ENCODE assay signal across 11 cellular contexts in the genomic region with DNA sequence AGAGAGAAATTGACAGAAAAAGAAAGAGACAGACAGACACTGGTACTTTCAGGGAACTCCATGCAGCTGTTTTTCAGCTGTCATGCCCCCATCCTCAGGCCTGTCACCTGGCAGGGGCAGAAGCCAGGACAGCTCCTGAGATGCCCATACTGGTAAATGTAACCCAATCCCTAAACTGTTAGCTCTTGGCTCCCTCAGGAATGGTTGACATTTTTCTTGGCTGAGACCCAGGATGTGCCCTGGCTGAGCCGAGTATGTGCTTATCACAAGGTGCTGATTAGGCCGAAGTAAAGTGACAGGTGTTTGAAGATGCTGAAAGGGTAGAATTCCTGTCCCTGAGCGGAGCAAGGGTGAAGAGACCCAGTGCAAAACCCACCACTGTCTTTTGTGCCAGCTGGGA. TPM values are rescaled to one million over a fixed set of nuclear protein-coding genes. Genes with fewer than 3 reads are reported as not detected.
DNase-seq lines count a peak whose midpoint lies in the region; ATAC-seq and TF ChIP-seq lines count a peak whose summit lies in the region.
"Had no signal": no experiment of that assay in that cellular context is flagged by ENCODE, and none has a peak within 500 bp of the region (broad histone marks: within the 10 kb centered on the region; RNA-seq: fewer than 3 reads in every experiment).

No MANE protein-coding gene starts in this region.

- H3K27ac ChIP-seq in endodermal cell (ENCODE audit: low read depth, low read length), result no peak overlapping the region
- H3K27ac ChIP-seq in aorta (ENCODE audit: low read depth in 1 of 2, low read length in 2 of 2), result no peak overlapping the region

- H3K9me3 ChIP-seq in endodermal cell (ENCODE audit: control insufficient read depth, low read length) (no peaks in the 10 kb centered on the region), aorta (ENCODE audit: control insufficient read depth, low read length) (no peaks in the 10 kb centered on the region)

- H3K9ac ChIP-seq in endodermal cell (ENCODE audit: extremely low read depth, low read length, poor library complexity, severe bottlenecking), result no peak overlapping the region

- WGBS in endodermal cell (ENCODE audit: insufficient coverage in 1 of 2, insufficient read length in 1 of 2), 2 experiments, result 63 to 81% methylated on average over 3 of the region's 3 CpGs
- 14 to 16% methylated on average over 3 of the region's 3 CpGs for WGBS in aorta, 2 donors

- peak; percentile 76 for DNase-seq in DMS79 treated with DMSO at 0.1 percent for 48 hours (lab: John Stamatoyannopoulos, UW)
- DNase-seq in NCI-H345 (lab: John Stamatoyannopoulos, UW), result peak; percentile 23
- DNase-seq in endodermal cell, result peak; percentile 62
- no peak for DNase-seq in nephron progenitor cell
- DNase-seq in activated T-helper 1 cell treated with anti-CD3 and anti-CD28 coated beads, Interleukin-12 subunit alpha, Interleukin-12 subunit beta, Interleukin-2, Interleukin-4 antibody, amounts not matched to agents 30 ng/mL and 10 ng/mL and 1 ng/mL, durations not matched to agents 14 hours and 24 hours and 36 hours (ENCODE audit: low spot score), result no peak
- no peak for DNase-seq in UCSD-AML1 (lab: John Stamatoyannopoulos, UW; ENCODE audit: unreplicated experiment)
- DNase-seq in aorta, result no peak
- DNase-seq: anterior cingulate cortex, NCI-H1436 had no signal

- H3K27me3 Mint-ChIP-seq in endodermal cell (ENCODE audit: insufficient read depth), result no peaks in the 10 kb centered on the region
- H3K27me3 Mint-ChIP-seq in nephron progenitor cell (ENCODE audit: low read depth, poor library complexity), result peaks cover 4% of the 10 kb centered on the region
- no peaks in the 10 kb centered on the region for H3K27me3 Mint-ChIP-seq in activated T-helper 1 cell treated with anti-CD3 and anti-CD28 coated beads, Interleukin-12 subunit alpha, Interleukin-12 subunit beta, Interleukin-2, Interleukin-4 antibody, amounts not matched to agents 30 ng/mL and 10 ng/mL and 1 ng/mL, durations not matched to agents 14 hours and 24 hours and 36 hours (ENCODE audit: insufficient read depth)

- TF ChIP-seq CTCF in endodermal cell (conservative IDR thresholded peaks at IDR 0.05) (no peak), nephron progenitor cell (IDR thresholded peaks at IDR 0.05) (no peak)

- peaks cover 7% of the 10 kb centered on the region for H3K4me1 ChIP-seq in endodermal cell (ENCODE audit: control insufficient read depth, insufficient read depth, low read length)
- peaks cover 0 to 7% of the 10 kb centered on the region in 2 donors for H3K4me1 ChIP-seq in aorta (ENCODE audit: control insufficient read depth in 1 of 2, insufficient read depth in 2 of 2, low read length in 2 of 2)

- peak overlapping the region; percentile 38 for H3K27ac Mint-ChIP-seq in endodermal cell
- peak overlapping the region; percentile 29 for H3K27ac Mint-ChIP-seq in nephron progenitor cell
- no peak overlapping the region for H3K27ac Mint-ChIP-seq in activated T-helper 1 cell treated with anti-CD3 and anti-CD28 coated beads, Interleukin-12 subunit alpha, Interleukin-12 subunit beta, Interleukin-2, Interleukin-4 antibody, amounts not matched to agents 30 ng/mL and 10 ng/mL and 1 ng/mL, durations not matched to agents 14 hours and 24 hours and 36 hours

- H3K4me3 ChIP-seq in endodermal cell (ENCODE audit: low read length) (no peak overlapping the region), aorta (ENCODE audit: low read length in 2 of 2) (no peak overlapping the region)
- H3K4me3 ChIP-seq: skin epidermis had no signal

- intact Hi-C loops in activated T-helper 1 cell treated with anti-CD3 and anti-CD28 coated beads, Interleukin-12 subunit alpha, Interleukin-12 subunit beta, Interleukin-2, Interleukin-4 antibody, amounts not matched to agents 30 ng/mL and 10 ng/mL and 1 ng/mL, durations not matched to agents 14 hours and 24 hours and 36 hours (cut with micrococcal nuclease), result no loop called here
- intact Hi-C loops in aorta (cut with DNase I), result no loop called here

- peaks cover 8% of the 10 kb centered on the region for H3K4me1 Mint-ChIP-seq in endodermal cell
- H3K4me1 Mint-ChIP-seq in nephron progenitor cell, result peaks cover 7% of the 10 kb centered on the region
- H3K4me1 Mint-ChIP-seq in activated T-helper 1 cell treated with anti-CD3 and anti-CD28 coated beads, Interleukin-12 subunit alpha, Interleukin-12 subunit beta, Interleukin-2, Interleukin-4 antibody, amounts not matched to agents 30 ng/mL and 10 ng/mL and 1 ng/mL, durations not matched to agents 14 hours and 24 hours and 36 hours (ENCODE audit: low read depth), result peaks cover 5% of the 10 kb centered on the region

- H3K36me3 ChIP-seq in endodermal cell (ENCODE audit: control insufficient read depth, insufficient read depth, low read length), result peaks cover 66% of the 10 kb centered on the region
- H3K36me3 ChIP-seq in aorta (ENCODE audit: control insufficient read depth in 1 of 2, insufficient read depth in 2 of 2, low read length in 1 of 2), result peaks cover 5 to 8% of the 10 kb centered on the region in 2 donors

- H3K4me3 Mint-ChIP-seq in endodermal cell, result no peak overlapping the region
- H3K4me3 Mint-ChIP-seq in nephron progenitor cell, result no peak overlapping the region
- H3K4me3 Mint-ChIP-seq in activated T-helper 1 cell treated with anti-CD3 and anti-CD28 coated beads, Interleukin-12 subunit alpha, Interleukin-12 subunit beta, Interleukin-2, Interleukin-4 antibody, amounts not matched to agents 30 ng/mL and 10 ng/mL and 1 ng/mL, durations not matched to agents 14 hours and 24 hours and 36 hours, result no peak overlapping the region

- H3K27me3 ChIP-seq in endodermal cell (ENCODE audit: control insufficient read depth, insufficient read depth, low read length, poor library complexity, severe bottlenecking) (no peaks in the 10 kb centered on the region), aorta (ENCODE audit: control insufficient read depth in 1 of 2, insufficient read depth in 2 of 2, low read length in 1 of 2) (no peaks in the 10 kb centered on the region)

- peaks cover 59% of the 10 kb centered on the region for H3K36me3 Mint-ChIP-seq in endodermal cell (ENCODE audit: low read depth)
- peaks cover 61% of the 10 kb centered on the region for H3K36me3 Mint-ChIP-seq in nephron progenitor cell (ENCODE audit: low read depth)
- H3K36me3 Mint-ChIP-seq in activated T-helper 1 cell treated with anti-CD3 and anti-CD28 coated beads, Interleukin-12 subunit alpha, Interleukin-12 subunit beta, Interleukin-2, Interleukin-4 antibody, amounts not matched to agents 30 ng/mL and 10 ng/mL and 1 ng/mL, durations not matched to agents 14 hours and 24 hours and 36 hours (ENCODE audit: low read depth), result peaks cover 50% of the 10 kb centered on the region

- H3K9me3 Mint-ChIP-seq in endodermal cell, result no peaks in the 10 kb centered on the region
- peaks cover 5% of the 10 kb centered on the region for H3K9me3 Mint-ChIP-seq in nephron progenitor cell
- H3K9me3 Mint-ChIP-seq in activated T-helper 1 cell treated with anti-CD3 and anti-CD28 coated beads, Interleukin-12 subunit alpha, Interleukin-12 subunit beta, Interleukin-2, Interleukin-4 antibody, amounts not matched to agents 30 ng/mL and 10 ng/mL and 1 ng/mL, durations not matched to agents 14 hours and 24 hours and 36 hours, result no peaks in the 10 kb centered on the region

- ATAC-seq in HG02970 (IDR thresholded peaks at IDR 0.05; ENCODE audit: low FRiP score, unreplicated experiment) (no peak), aorta (ENCODE audit: low FRiP score) (no peak)

RNA-seq across cellular contexts. Expression of a gene that starts 50.7 kb away (rescaled TPM):
- total RNA-seq in endodermal cell (100 to 1,000 TPM; 119 to 165 TPM), aorta (10 to 100 TPM; 60.1 to 63.5 TPM)
- 60.8 TPM for polyA plus RNA-seq in endodermal cell (2013, experiment 1 of 2)
- polyA plus RNA-seq in endodermal cell (2013, experiment 2 of 2), result 52.3 TPM
- 38.9 and 39.8 TPM in 2 replicates for total RNA-seq in activated T-helper 1 cell treated with anti-CD3 and anti-CD28 coated beads, Interleukin-12 subunit alpha, Interleukin-12 subunit beta, Interleukin-2, Interleukin-4 antibody, amounts not matched to agents 30 ng/mL and 10 ng/mL and 1 ng/mL, durations not matched to agents 14 hours and 24 hours and 36 hours
- polyA plus RNA-seq in aorta, result 10 to 100 TPM; 20.2 to 57.0 TPM

Comparison
In these comparisons a context has a peak if more than half of its experiments do, and no peak if none do; other contexts are left out.
1. DNase-seq: peak in DMS79 treated with DMSO at 0.1 percent for 48 hours (single experiment), NCI-H345 (single experiment) and endodermal cell (single experiment); none in nephron progenitor cell (single experiment), activated T-helper 1 cell treated with anti-CD3 and anti-CD28 coated beads, Interleukin-12 subunit alpha, Interleukin-12 subunit beta, Interleukin-2, Interleukin-4 antibody, amounts not matched to agents 30 ng/mL and 10 ng/mL and 1 ng/mL, durations not matched to agents 14 hours and 24 hours and 36 hours (single experiment), UCSD-AML1 (single experiment) and aorta (0 of 2).